Comparison of ENCODE assay signal across 16 cellular contexts in genomic region chr9:136700309-136700708, GRCh38. TPM values are rescaled to one million over a fixed set of nuclear protein-coding genes. Genes with fewer than 3 reads are reported as not detected.
DNase-seq lines count a peak whose midpoint lies in the region; ATAC-seq, FAIRE-seq and TF ChIP-seq lines count a peak whose summit lies in the region.
"Had no signal": no experiment of that assay in that cellular context is flagged by ENCODE, and none has a peak within 500 bp of the region (broad histone marks: within the 10 kb centered on the region; RNA-seq: fewer than 3 reads in every experiment).

No MANE protein-coding gene starts in this region.

- peaks cover 7 to 10% of the 10 kb centered on the region in 2 donors for H3K27me3 Mint-ChIP-seq in stimulated activated naive B cell treated with anti-CD40 and anti-IgM and Interleukin-4, amounts not matched to agents 10 μg/mL and 1 μg/mL and 100 μg/mL, for 72 hours

- CTCF ChIA-PET in HepG2 (lab: Yijun Ruan, JAX; ENCODE audit: low intra/inter-chr PET ratio, low total read pairs) = no interaction called here

- TF ChIP-seq EP300 in HepG2 (IDR thresholded peaks at IDR 0.05; ENCODE audit: low read depth in 2 of 2, low read length in 2 of 2) (no peak), HepG2 (CRISPR knock-in tag; IDR thresholded peaks at IDR 0.05; ENCODE audit: borderline replicate concordance) (no peak)

- H3K27ac Mint-ChIP-seq in stimulated activated naive B cell treated with anti-CD40 and anti-IgM and Interleukin-4, amounts not matched to agents 10 μg/mL and 1 μg/mL and 100 μg/mL, for 72 hours = peak overlapping the region; percentile 98
- H3K27ac Mint-ChIP-seq: H9 had no signal

- POLR2A ChIA-PET in HepG2 (lab: Yijun Ruan, JAX) = interaction anchor here (1.3 kb wide), 1 partner anchor 8 kb away, joined by 3 read pairs; no protein-coding TSS in a partner anchor

- H3K4me3 ChIP-seq in HepG2 (replicated peaks in 1 of 3; ENCODE audit: insufficient read depth in 1 of 3, low read depth in 2 of 3, low read length in 3 of 3) (no peak overlapping the region), right lobe of liver (no peak overlapping the region), astrocyte of the spinal cord (ENCODE audit: low read depth, low read length) (no peak overlapping the region)
- H3K4me3 ChIP-seq: cardiac muscle cell, ovary had no signal

- ATAC-seq in HepG2 (no peak), right lobe of liver (no peak)
- no peak for ATAC-seq in stimulated activated naive B cell treated with anti-CD40 and anti-IgM and Interleukin-4, amounts not matched to agents 10 μg/mL and 1 μg/mL and 100 μg/mL, for 72 hours (replicated peaks)

- in situ Hi-C loops in HepG2 (cut with HindIII; ENCODE audit: extremely low pct_ligation_motif_present, low pct_unique_long_range_greater_than_20kb) (no loop called here), astrocyte of the spinal cord (cut with HindIII; ENCODE audit: low sequenced_read_pairs) (no loop called here)

- no peak overlapping the region for H2AFZ ChIP-seq in HepG2 (ENCODE audit: low read length)

- H3K4me2 ChIP-seq in HepG2 (ENCODE audit: low read depth, low read length) = no peak overlapping the region

- H3K9me3 ChIP-seq in HepG2 (ENCODE audit: low read length) (no peaks in the 10 kb centered on the region), right lobe of liver (no peaks in the 10 kb centered on the region)
- H3K9me3 ChIP-seq: ovary had no signal

- no peaks in the 10 kb centered on the region for H3K36me3 ChIP-seq in HepG2 (replicated peaks in 1 of 2; ENCODE audit: control insufficient read depth in 1 of 2, insufficient read depth in 2 of 2, low read length in 2 of 2)
- H3K36me3 ChIP-seq in right lobe of liver = no peaks in the 10 kb centered on the region
- H3K36me3 ChIP-seq: cardiac muscle cell, ovary had no signal

- no peak for TF ChIP-seq POLR2A in HepG2 (IDR thresholded peaks at IDR 0.05; ENCODE audit: insufficient read depth in 1 of 2, low read depth in 2 of 2, low read length in 2 of 2)
- no peak for TF ChIP-seq POLR2A in right lobe of liver (IDR thresholded peaks at IDR 0.05)

- H3K36me3 Mint-ChIP-seq in stimulated activated naive B cell treated with anti-CD40 and anti-IgM and Interleukin-4, amounts not matched to agents 10 μg/mL and 1 μg/mL and 100 μg/mL, for 72 hours = no peaks in the 10 kb centered on the region

- WGBS in HepG2 (ENCODE audit: low lambda C conversion rate) = 72% methylated on average over 14 of the region's 14 CpGs
- WGBS in right lobe of liver (ENCODE audit: insufficient coverage, low coverage, low lambda C conversion rate, missing lambda C conversion rate) = 74% methylated on average over 12 of the region's 14 CpGs

- no peak overlapping the region for H3K27ac ChIP-seq in HepG2 (ENCODE audit: extremely low read length, insufficient read depth, low read length)
- H3K27ac ChIP-seq in right lobe of liver = no peak overlapping the region
- H3K27ac ChIP-seq: cardiac muscle cell, ovary, VCaP had no signal

- TF ChIP-seq CTCF in HepG2 (CRISPR knock-in tag; IDR thresholded peaks at IDR 0.05) (no peak), right lobe of liver (IDR thresholded peaks at IDR 0.05) (no peak), astrocyte of the spinal cord (IDR thresholded peaks at IDR 0.05; ENCODE audit: low read depth, low read length) (no peak)

- no peaks in the 10 kb centered on the region for H4K20me1 ChIP-seq in HepG2 (ENCODE audit: insufficient read depth, low read length)

- no peak for DNase-seq in HepG2 (ENCODE audit: low spot score)
- no peak for DNase-seq in right lobe of liver
- peak; percentile 28 for DNase-seq in astrocyte of the spinal cord (ENCODE audit: low read depth, low spot score)
- DNase-seq in stimulated activated naive B cell treated with anti-CD40 and anti-IgM and Interleukin-4, amounts not matched to agents 10 μg/mL and 1 μg/mL and 100 μg/mL, for 72 hours = no peak
- no peak for DNase-seq in NCI-H524 treated with DMSO at 0.1 percent for 48 hours (lab: John Stamatoyannopoulos, UW)
- DNase-seq in OCI-M1 (lab: John Stamatoyannopoulos, UW) = no peak
- DNase-seq: DMS79 treated with DMSO at 0.1 percent for 48 hours, H9, NCI-H1436 treated with DMSO at 0.1 percent for 48 hours, NCI-H526 treated with DMSO at 0.1 percent for 48 hours, ovary, SHP77 treated with DMSO at 0.1 percent for 48 hours had no signal

- H3K79me2 ChIP-seq in HepG2 (ENCODE audit: insufficient read depth, low read length) = no peaks in the 10 kb centered on the region

- intact Hi-C loops in HepG2 (cut with micrococcal nuclease; ENCODE audit: unreplicated experiment) (no loop called here), right lobe of liver (cut with DNase I) (no loop called here)

- H3K4me1 ChIP-seq in HepG2 (ENCODE audit: insufficient read depth, low read length) (peaks cover 52% of the 10 kb centered on the region), right lobe of liver (peaks cover 0 to 34% (median 14%) of the 10 kb centered on the region in 4 donors)

- no peak overlapping the region for H3K9ac ChIP-seq in HepG2 (ENCODE audit: insufficient read depth, low read depth, low read length)

- no peak for FAIRE-seq in HepG2 (lab: Jason Lieb, UNC)
- FAIRE-seq: endothelial cell of umbilical vein had no signal

- peaks cover 4 to 23% of the 10 kb centered on the region in 2 experiments; a peak in 4 of 5 replicates for H3K27me3 ChIP-seq in HepG2 (ENCODE audit: control insufficient read depth in 1 of 2, insufficient read depth in 2 of 2, low read length in 2 of 2)
- H3K27me3 ChIP-seq in right lobe of liver = no peaks in the 10 kb centered on the region
- H3K27me3 ChIP-seq: ovary had no signal

- H3K4me3 Mint-ChIP-seq in stimulated activated naive B cell treated with anti-CD40 and anti-IgM and Interleukin-4, amounts not matched to agents 10 μg/mL and 1 μg/mL and 100 μg/mL, for 72 hours = peak overlapping the region in 1 of 2 donors; percentile 84
- H3K4me3 Mint-ChIP-seq: H9 had no signal

- peaks cover 37 to 66% of the 10 kb centered on the region in 2 donors for H3K4me1 Mint-ChIP-seq in stimulated activated naive B cell treated with anti-CD40 and anti-IgM and Interleukin-4, amounts not matched to agents 10 μg/mL and 1 μg/mL and 100 μg/mL, for 72 hours

- no TSS peak for BruUV-seq in HepG2 (replicated peaks; lab: Mats Ljungman, UMichigan)

- no peak for TF ChIP-seq RAD21 in HepG2 (CRISPR knock-in tag; IDR thresholded peaks at IDR 0.05)

- no peaks in the 10 kb centered on the region for H3K9me3 Mint-ChIP-seq in stimulated activated naive B cell treated with anti-CD40 and anti-IgM and Interleukin-4, amounts not matched to agents 10 μg/mL and 1 μg/mL and 100 μg/mL, for 72 hours
- H3K9me3 Mint-ChIP-seq: H9 had no signal

RNA-seq across cellular contexts. Expression of gene DIPK1B, which starts 12.1 kb away (rescaled TPM):
- total RNA-seq in HepG2 (2016; rRNA removed; fragmentation: Illumina TruSeq; extraction: Trizol) (0.18 and 0.28 TPM in 2 replicates), right lobe of liver (1 to 10 TPM; 1.4 to 7.7 (median 5.1) TPM)
- 0.91 and 1.1 TPM in 2 replicates for total RNA-seq in HepG2 (2016; cell fraction: cytosol; rRNA removed; fragmentation: Illumina TruSeq; extraction: Trizol; ENCODE audit: low read depth)
- 0.28 and 0.41 TPM in 2 replicates for total RNA-seq in HepG2 (2016; cell fraction: insoluble cytoplasmic fraction; rRNA removed; fragmentation: Illumina TruSeq; extraction: Trizol)
- total RNA-seq in HepG2 (2016; cell fraction: membrane; rRNA removed; fragmentation: Illumina TruSeq; extraction: Trizol) = 0.99 and 1.2 TPM in 2 replicates
- total RNA-seq in HepG2 (2016; cell fraction: nucleus; rRNA removed; fragmentation: Illumina TruSeq; extraction: Trizol) = 0.16 TPM in 1 of 2 replicates, not detected in the other
- 3.9 and 7.2 TPM in 2 replicates for polyA plus RNA-seq in HepG2 (2011; rRNA removed)
- polyA plus RNA-seq in HepG2 (2011; cell fraction: cytosol; rRNA removed) = 4.8 and 7.5 TPM in 2 replicates
- 17.3 and 19.2 TPM in 2 replicates for polyA plus RNA-seq in HepG2 (2011; cell fraction: nucleus; rRNA removed)
- polyA plus RNA-seq in HepG2 (2012) = 3.2 TPM in 2 replicates
- polyA plus RNA-seq in HepG2 (2016; cell fraction: cytosol; fragmentation: Illumina TruSeq; extraction: Trizol; ENCODE audit: low read depth) = 1.3 TPM in 2 replicates
- polyA plus RNA-seq in HepG2 (2016; cell fraction: insoluble cytoplasmic fraction; fragmentation: Illumina TruSeq; extraction: Trizol; ENCODE audit: low read depth) = 0.28 and 0.45 TPM in 2 replicates
- 1.1 TPM in 2 replicates for polyA plus RNA-seq in HepG2 (2016; cell fraction: membrane; fragmentation: Illumina TruSeq; extraction: Trizol; ENCODE audit: low read depth)
- 0.56 and 0.57 TPM in 2 replicates for polyA plus RNA-seq in HepG2 (2016; cell fraction: nucleus; fragmentation: Illumina TruSeq; extraction: Trizol; ENCODE audit: insufficient read depth, low read depth)
- 0.07 and 7.1 TPM in 2 replicates for polyA minus RNA-seq in HepG2 (2011; rRNA and poly(A)+ RNA removed; ENCODE audit: low replicate concordance)
- 2.7 and 3.6 TPM in 2 replicates for polyA minus RNA-seq in HepG2 (2011; cell fraction: cytosol; rRNA and poly(A)+ RNA removed)
- 1.2 TPM in 2 replicates for polyA minus RNA-seq in HepG2 (2011; cell fraction: nucleus; rRNA and poly(A)+ RNA removed)

RNA-seq across cellular contexts. Expression of gene AGPAT2, which starts 13.1 kb away (rescaled TPM):
- total RNA-seq in HepG2 (2016; rRNA removed; fragmentation: Illumina TruSeq; extraction: Trizol) = 2.5 and 3.9 TPM in 2 replicates
- 5.2 and 5.9 TPM in 2 replicates for total RNA-seq in HepG2 (2016; cell fraction: cytosol; rRNA removed; fragmentation: Illumina TruSeq; extraction: Trizol; ENCODE audit: low read depth)
- 2.1 and 3.5 TPM in 2 replicates for total RNA-seq in HepG2 (2016; cell fraction: insoluble cytoplasmic fraction; rRNA removed; fragmentation: Illumina TruSeq; extraction: Trizol)
- 6.3 and 6.7 TPM in 2 replicates for total RNA-seq in HepG2 (2016; cell fraction: membrane; rRNA removed; fragmentation: Illumina TruSeq; extraction: Trizol)
- 3.1 and 3.9 TPM in 2 replicates for total RNA-seq in HepG2 (2016; cell fraction: nucleus; rRNA removed; fragmentation: Illumina TruSeq; extraction: Trizol)
- polyA plus RNA-seq in HepG2 (2011; rRNA removed) = 25.8 and 33.0 TPM in 2 replicates
- polyA plus RNA-seq in HepG2 (2011; cell fraction: cytosol; rRNA removed) = 34.1 and 37.6 TPM in 2 replicates
- 32.1 and 35.6 TPM in 2 replicates for polyA plus RNA-seq in HepG2 (2011; cell fraction: nucleus; rRNA removed)
- polyA plus RNA-seq in HepG2 (2012) = 9.3 and 10.6 TPM in 2 replicates
- 8.4 and 9.1 TPM in 2 replicates for polyA plus RNA-seq in HepG2 (2016; cell fraction: cytosol; fragmentation: Illumina TruSeq; extraction: Trizol; ENCODE audit: low read depth)
- polyA plus RNA-seq in HepG2 (2016; cell fraction: insoluble cytoplasmic fraction; fragmentation: Illumina TruSeq; extraction: Trizol; ENCODE audit: low read depth) = 3.6 and 3.8 TPM in 2 replicates
- 9.7 and 9.8 TPM in 2 replicates for polyA plus RNA-seq in HepG2 (2016; cell fraction: membrane; fragmentation: Illumina TruSeq; extraction: Trizol; ENCODE audit: low read depth)
- polyA plus RNA-seq in HepG2 (2016; cell fraction: nucleus; fragmentation: Illumina TruSeq; extraction: Trizol; ENCODE audit: insufficient read depth, low read depth) = 8.2 and 8.4 TPM in 2 replicates
- polyA minus RNA-seq in HepG2 (2011; rRNA and poly(A)+ RNA removed; ENCODE audit: low replicate concordance) = 34.1 and 96.5 TPM in 2 replicates
- polyA minus RNA-seq in HepG2 (2011; cell fraction: cytosol; rRNA and poly(A)+ RNA removed) = 12.3 and 17.9 TPM in 2 replicates
- polyA minus RNA-seq in HepG2 (2011; cell fraction: nucleus; rRNA and poly(A)+ RNA removed) = 6.1 and 6.2 TPM in 2 replicates
- total RNA-seq in right lobe of liver = 100 to 1,000 TPM; 117 to 379 (median 184) TPM

RNA-seq across cellular contexts. Expression of gene EGFL7, which starts 37.6 kb away (rescaled TPM):
- total RNA-seq in HepG2 (2016; rRNA removed; fragmentation: Illumina TruSeq; extraction: Trizol) (0.20 TPM in 1 of 2 replicates, not detected in the other), right lobe of liver (10 to 100 TPM; 26.7 to 54.2 (median 45.8) TPM)
- 0.61 and 0.88 TPM in 2 replicates for total RNA-seq in HepG2 (2016; cell fraction: cytosol; rRNA removed; fragmentation: Illumina TruSeq; extraction: Trizol; ENCODE audit: low read depth)
- total RNA-seq in HepG2 (2016; cell fraction: insoluble cytoplasmic fraction; rRNA removed; fragmentation: Illumina TruSeq; extraction: Trizol) = 0.19 and 0.32 TPM in 2 replicates
- total RNA-seq in HepG2 (2016; cell fraction: membrane; rRNA removed; fragmentation: Illumina TruSeq; extraction: Trizol) = 0.59 and 0.93 TPM in 2 replicates
- total RNA-seq in HepG2 (2016; cell fraction: nucleus; rRNA removed; fragmentation: Illumina TruSeq; extraction: Trizol) = 0.40 TPM in 1 of 2 replicates, not detected in the other
- 5.1 and 10.3 TPM in 2 replicates for polyA plus RNA-seq in HepG2 (2011; rRNA removed)
- polyA plus RNA-seq in HepG2 (2011; cell fraction: cytosol; rRNA removed) = 7.6 and 12.5 TPM in 2 replicates
- 20.6 and 22.6 TPM in 2 replicates for polyA plus RNA-seq in HepG2 (2011; cell fraction: nucleus; rRNA removed)
- polyA plus RNA-seq in HepG2 (2012) = 1.6 and 2.3 TPM in 2 replicates
- 0.54 and 0.89 TPM in 2 replicates for polyA plus RNA-seq in HepG2 (2016; cell fraction: cytosol; fragmentation: Illumina TruSeq; extraction: Trizol; ENCODE audit: low read depth)
- 0.20 and 0.56 TPM in 2 replicates for polyA plus RNA-seq in HepG2 (2016; cell fraction: insoluble cytoplasmic fraction; fragmentation: Illumina TruSeq; extraction: Trizol; ENCODE audit: low read depth)
- polyA plus RNA-seq in HepG2 (2016; cell fraction: membrane; fragmentation: Illumina TruSeq; extraction: Trizol; ENCODE audit: low read depth) = 0.68 and 0.72 TPM in 2 replicates
- not detected in 2 replicates for polyA plus RNA-seq in HepG2 (2016; cell fraction: nucleus; fragmentation: Illumina TruSeq; extraction: Trizol; ENCODE audit: insufficient read depth, low read depth)
- polyA minus RNA-seq in HepG2 (2011; rRNA and poly(A)+ RNA removed; ENCODE audit: low replicate concordance) = 3.6 and 4.7 TPM in 2 replicates
- polyA minus RNA-seq in HepG2 (2011; cell fraction: cytosol; rRNA and poly(A)+ RNA removed) = 3.1 and 3.3 TPM in 2 replicates
- polyA minus RNA-seq in HepG2 (2011; cell fraction: nucleus; rRNA and poly(A)+ RNA removed) = 1.9 and 3.0 TPM in 2 replicates

RNA-seq across cellular contexts. Expression of gene LCN10, which starts 42.4 kb away (rescaled TPM):
- total RNA-seq in HepG2 (2016; rRNA removed; fragmentation: Illumina TruSeq; extraction: Trizol) = 0.14 and 0.53 TPM in 2 replicates
- total RNA-seq in HepG2 (2016; cell fraction: cytosol; rRNA removed; fragmentation: Illumina TruSeq; extraction: Trizol; ENCODE audit: low read depth) = not detected in 2 replicates
- total RNA-seq in HepG2 (2016; cell fraction: insoluble cytoplasmic fraction; rRNA removed; fragmentation: Illumina TruSeq; extraction: Trizol) = 0.13 and 0.19 TPM in 2 replicates
- 0.34 TPM in 2 replicates for total RNA-seq in HepG2 (2016; cell fraction: membrane; rRNA removed; fragmentation: Illumina TruSeq; extraction: Trizol)
- total RNA-seq in HepG2 (2016; cell fraction: nucleus; rRNA removed; fragmentation: Illumina TruSeq; extraction: Trizol) = 0.22 TPM in 1 of 2 replicates, not detected in the other
- polyA plus RNA-seq in HepG2 (2011; rRNA removed) = 0.61 and 0.84 TPM in 2 replicates
- polyA plus RNA-seq in HepG2 (2011; cell fraction: cytosol; rRNA removed) = 0.82 and 1.0 TPM in 2 replicates
- 0.85 and 1.8 TPM in 2 replicates for polyA plus RNA-seq in HepG2 (2011; cell fraction: nucleus; rRNA removed)
- 1.5 and 1.8 TPM in 2 replicates for polyA plus RNA-seq in HepG2 (2012)
- 0.18 and 0.24 TPM in 2 replicates for polyA plus RNA-seq in HepG2 (2016; cell fraction: cytosol; fragmentation: Illumina TruSeq; extraction: Trizol; ENCODE audit: low read depth)
- polyA plus RNA-seq in HepG2 (2016; cell fraction: insoluble cytoplasmic fraction; fragmentation: Illumina TruSeq; extraction: Trizol; ENCODE audit: low read depth) = 0.27 and 0.43 TPM in 2 replicates
- 0.15 and 0.43 TPM in 2 replicates for polyA plus RNA-seq in HepG2 (2016; cell fraction: membrane; fragmentation: Illumina TruSeq; extraction: Trizol; ENCODE audit: low read depth)
- 0.41 and 0.74 TPM in 2 replicates for polyA plus RNA-seq in HepG2 (2016; cell fraction: nucleus; fragmentation: Illumina TruSeq; extraction: Trizol; ENCODE audit: insufficient read depth, low read depth)
- 0.30 and 1.0 TPM in 2 replicates for polyA minus RNA-seq in HepG2 (2011; rRNA and poly(A)+ RNA removed; ENCODE audit: low replicate concordance)
- polyA minus RNA-seq in HepG2 (2011; cell fraction: cytosol; rRNA and poly(A)+ RNA removed) = not detected in 2 replicates
- polyA minus RNA-seq in HepG2 (2011; cell fraction: nucleus; rRNA and poly(A)+ RNA removed) = not detected in 2 replicates
- total RNA-seq in right lobe of liver = under 1 TPM in 4 of 6 experiments, not detected in 2; 0.23 to 0.81 (median 0.32) TPM
- total RNA-seq: endothelial cell of umbilical vein had no signal
- polyA plus RNA-seq: AG04450, endothelial cell of umbilical vein had no signal

RNA-seq across cellular contexts. Expression of gene LCN6, which starts 48.0 kb away (rescaled TPM):
- total RNA-seq in HepG2 (2016; rRNA removed; fragmentation: Illumina TruSeq; extraction: Trizol) (not detected in 2 replicates), right lobe of liver (under 1 TPM in 2 of 6 experiments, not detected in 4; 0.26 to 0.63 TPM)
- not detected in 2 replicates for total RNA-seq in HepG2 (2016; cell fraction: cytosol; rRNA removed; fragmentation: Illumina TruSeq; extraction: Trizol; ENCODE audit: low read depth)
- total RNA-seq in HepG2 (2016; cell fraction: insoluble cytoplasmic fraction; rRNA removed; fragmentation: Illumina TruSeq; extraction: Trizol) = not detected in 2 replicates
- total RNA-seq in HepG2 (2016; cell fraction: membrane; rRNA removed; fragmentation: Illumina TruSeq; extraction: Trizol) = not detected in 2 replicates
- not detected in 2 replicates for total RNA-seq in HepG2 (2016; cell fraction: nucleus; rRNA removed; fragmentation: Illumina TruSeq; extraction: Trizol)
- polyA plus RNA-seq in HepG2 (2011; rRNA removed) = not detected in 2 replicates
- polyA plus RNA-seq in HepG2 (2011; cell fraction: cytosol; rRNA removed) = not detected in 2 replicates
- not detected in 2 replicates for polyA plus RNA-seq in HepG2 (2011; cell fraction: nucleus; rRNA removed)
- polyA plus RNA-seq in HepG2 (2012) = not detected in 2 replicates
- polyA plus RNA-seq in HepG2 (2016; cell fraction: cytosol; fragmentation: Illumina TruSeq; extraction: Trizol; ENCODE audit: low read depth) = not detected in 2 replicates
- not detected in 2 replicates for polyA plus RNA-seq in HepG2 (2016; cell fraction: insoluble cytoplasmic fraction; fragmentation: Illumina TruSeq; extraction: Trizol; ENCODE audit: low read depth)
- not detected in 2 replicates for polyA plus RNA-seq in HepG2 (2016; cell fraction: membrane; fragmentation: Illumina TruSeq; extraction: Trizol; ENCODE audit: low read depth)
- not detected in 2 replicates for polyA plus RNA-seq in HepG2 (2016; cell fraction: nucleus; fragmentation: Illumina TruSeq; extraction: Trizol; ENCODE audit: insufficient read depth, low read depth)
- polyA minus RNA-seq in HepG2 (2011; rRNA and poly(A)+ RNA removed; ENCODE audit: low replicate concordance) = not detected in 2 replicates
- not detected in 2 replicates for polyA minus RNA-seq in HepG2 (2011; cell fraction: cytosol; rRNA and poly(A)+ RNA removed)
- polyA minus RNA-seq in HepG2 (2011; cell fraction: nucleus; rRNA and poly(A)+ RNA removed) = not detected in 2 replicates
- total RNA-seq: cardiac muscle cell, endothelial cell of umbilical vein, H9 had no signal
- polyA plus RNA-seq: AG04450, cardiac muscle cell had no signal

Comparison
In these comparisons a context has a peak if more than half of its experiments do, and no peak if none do; other contexts are left out.
1. RNA of gene AGPAT2, which starts 13.1 kb away (total RNA-seq): 117 to 379 TPM in right lobe of liver; 2.1 to 6.7 TPM in HepG2; every median in the first group is over 10 times any median in the second.
2. RNA of gene EGFL7, which starts 37.6 kb away (total RNA-seq): 26.7 to 54.2 TPM in right lobe of liver; 0.19 to 0.93 TPM in HepG2; every median in the first group is over 10 times any median in the second.